Comparison of ENCODE assay signal across 1 cellular context in genomic region chr12:52903285-52903854, GRCh38.
TF ChIP-seq lines count a peak whose summit lies in the region.

No MANE protein-coding gene starts in this region.

TF ChIP-seq in K562, 482 proteins besides CTCF, POLR2A, EP300 and RAD21 (continued from another document and continues in another):
- TF ChIP-seq ZBTB1 (CRISPR knock-in tag; IDR thresholded peaks at IDR 0.05; ENCODE audit: borderline replicate concordance, low read depth) (peak; percentile 40; the same call in 1 of the 2 replicates), HDAC3 (IDR thresholded peaks at IDR 0.05; ENCODE audit: borderline replicate concordance, partially characterized antibody) (peak; percentile 95), FOXM1 (IDR thresholded peaks at IDR 0.05; ENCODE audit: low read depth) (peak; percentile 92), FOXM1 (CRISPR knock-in tag; IDR thresholded peaks at IDR 0.05; ENCODE audit: low read depth) (0 out of 2 replicates have a peak, but pooled peaks have one; percentile 43), ZBTB11 (CRISPR knock-in tag; IDR thresholded peaks at IDR 0.05) (peak in 2 of 3 experiments; percentile 33 to 54; a peak in 2 of 6 replicates), ZNF445 (CRISPR knock-in tag; IDR thresholded peaks at IDR 0.05; ENCODE audit: low read depth) (no peak), POLR3A (IDR thresholded peaks at IDR 0.05; ENCODE audit: borderline replicate concordance, extremely low read depth, insufficient read depth, insufficient read length) (no peak), KLF13 (tag; IDR thresholded peaks at IDR 0.05; ENCODE audit: borderline replicate concordance, low read depth) (peak; percentile 65; the same call in 1 of the 2 replicates), SMAD4 (CRISPR knock-in tag; conservative IDR thresholded peaks at IDR 0.05) (peak; percentile 79), NR2F6 (CRISPR knock-in tag; IDR thresholded peaks at IDR 0.05) (0 out of 2 replicates have a peak, but pooled peaks have one; percentile 21), CLOCK (CRISPR knock-in tag; IDR thresholded peaks at IDR 0.05; ENCODE audit: borderline replicate concordance) (no peak), ZBTB17 (CRISPR knock-in tag; IDR thresholded peaks at IDR 0.05) (0 out of 2 replicates have a peak, but pooled peaks have one; percentile 23), NR4A1 (CRISPR knock-in tag; IDR thresholded peaks at IDR 0.05) (no peak), NR4A1 (tag; IDR thresholded peaks at IDR 0.05) (0 out of 2 replicates have a peak, but pooled peaks have one; percentile 31), ZC3H4 (CRISPR knock-in tag; IDR thresholded peaks at IDR 0.05; ENCODE audit: borderline replicate concordance) (0 out of 2 replicates have a peak, but pooled peaks have one; percentile 67), PHB2 (IDR thresholded peaks at IDR 0.05; ENCODE audit: low read depth) (no peak), NR1H2 (CRISPR knock-in tag; IDR thresholded peaks at IDR 0.05) (0 out of 2 replicates have a peak, but pooled peaks have one; percentile 66), ZNF79 (CRISPR knock-in tag; IDR thresholded peaks at IDR 0.05; ENCODE audit: low read depth) (no peak), HOXB6 (CRISPR knock-in tag; IDR thresholded peaks at IDR 0.05; ENCODE audit: borderline replicate concordance) (no peak), NCOR1 (IDR thresholded peaks at IDR 0.05) (no peak), HCFC1 (IDR thresholded peaks at IDR 0.05; ENCODE audit: low read depth, low read length) (peak; percentile 44), XRCC5 (IDR thresholded peaks at IDR 0.05; ENCODE audit: low read depth, low read length) (peak; percentile 87; the same call in 1 of the 2 replicates), EHMT2 (IDR thresholded peaks at IDR 0.05) (no peak), E2F8 (IDR thresholded peaks at IDR 0.05; ENCODE audit: low read depth, partially characterized antibody) (peak; percentile 20), CCAR2 (IDR thresholded peaks at IDR 0.05; ENCODE audit: low read depth, low read length) (no peak), EWSR1 (IDR thresholded peaks at IDR 0.05; ENCODE audit: borderline replicate concordance, low read depth, partially characterized antibody) (no peak), ZNF76 (CRISPR knock-in tag; IDR thresholded peaks at IDR 0.05; ENCODE audit: borderline replicate concordance) (peak; percentile 83; the same call in 1 of the 2 replicates), ZNF511 (CRISPR knock-in tag; IDR thresholded peaks at IDR 0.05) (peak; percentile 62; the same call in 1 of the 2 replicates), L3MBTL2 (IDR thresholded peaks at IDR 0.05) (peak; percentile 67; the same call in 1 of the 2 replicates), HDGF (IDR thresholded peaks at IDR 0.05) (no peak), NCOA2 (IDR thresholded peaks at IDR 0.05; ENCODE audit: partially characterized antibody in 2 of 2) (no peak), MYBL2 (IDR thresholded peaks at IDR 0.05; ENCODE audit: low read depth) (no peak), MYBL2 (CRISPR knock-in tag; IDR thresholded peaks at IDR 0.05; ENCODE audit: borderline replicate concordance) (no peak), PCBP1 (IDR thresholded peaks at IDR 0.05; ENCODE audit: low read depth, low read length, poor library complexity, severe bottlenecking) (peak; percentile 97), E2F3 (CRISPR knock-in tag; IDR thresholded peaks at IDR 0.05) (no peak), SRF (CRISPR knock-in tag; IDR thresholded peaks at IDR 0.05) (0 out of 4 replicates have a peak, but pooled peaks of 1 of the 2 experiments have one; percentile 17), KDM4B (IDR thresholded peaks at IDR 0.05; ENCODE audit: borderline replicate concordance in 2 of 2, low read depth in 1 of 2) (peak in 1 of 2 experiments; percentile 66; a peak in 1 of 4 replicates), ZFX (CRISPR knock-in tag; IDR thresholded peaks at IDR 0.05) (peak; percentile 75), ESRRA (IDR thresholded peaks at IDR 0.05; ENCODE audit: borderline replicate concordance, low read depth) (0 out of 2 replicates have a peak, but pooled peaks have one; percentile 34), RB1 (IDR thresholded peaks at IDR 0.05; ENCODE audit: low read depth) (peak; percentile 85), KDM1A (IDR thresholded peaks at IDR 0.05) (no peak), NFIC (IDR thresholded peaks at IDR 0.05) (0 out of 2 replicates have a peak, but pooled peaks have one; percentile 5), GTF2F1 (IDR thresholded peaks at IDR 0.05; ENCODE audit: low read depth, low read length) (no peak), RAD51 (IDR thresholded peaks at IDR 0.05; ENCODE audit: borderline replicate concordance, low read depth) (0 out of 2 replicates have a peak, but pooled peaks have one; percentile 6), FIP1L1 (IDR thresholded peaks at IDR 0.05; ENCODE audit: low read depth, low read length, poor library complexity, severe bottlenecking) (peak; percentile 94), ZSCAN29 (IDR thresholded peaks at IDR 0.05) (peak; percentile 86), U2AF1 (optimal IDR thresholded peaks at IDR 0.05; ENCODE audit: low read depth, low read length) (peak; percentile 60), EP400 (IDR thresholded peaks at IDR 0.05) (peak; percentile 65)
- TF ChIP-seq, protein P1, sequence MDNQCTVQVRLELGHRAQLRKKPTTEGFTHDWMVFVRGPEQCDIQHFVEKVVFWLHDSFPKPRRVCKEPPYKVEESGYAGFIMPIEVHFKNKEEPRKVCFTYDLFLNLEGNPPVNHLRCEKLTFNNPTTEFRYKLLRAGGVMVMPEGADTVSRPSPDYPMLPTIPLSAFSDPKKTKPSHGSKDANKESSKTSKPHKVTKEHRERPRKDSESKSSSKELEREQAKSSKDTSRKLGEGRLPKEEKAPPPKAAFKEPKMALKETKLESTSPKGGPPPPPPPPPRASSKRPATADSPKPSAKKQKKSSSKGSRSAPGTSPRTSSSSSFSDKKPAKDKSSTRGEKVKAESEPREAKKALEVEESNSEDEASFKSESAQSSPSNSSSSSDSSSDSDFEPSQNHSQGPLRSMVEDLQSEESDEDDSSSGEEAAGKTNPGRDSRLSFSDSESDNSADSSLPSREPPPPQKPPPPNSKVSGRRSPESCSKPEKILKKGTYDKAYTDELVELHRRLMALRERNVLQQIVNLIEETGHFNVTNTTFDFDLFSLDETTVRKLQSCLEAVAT (IDR thresholded peaks at IDR 0.05): no peak
- TF ChIP-seq, protein P2, sequence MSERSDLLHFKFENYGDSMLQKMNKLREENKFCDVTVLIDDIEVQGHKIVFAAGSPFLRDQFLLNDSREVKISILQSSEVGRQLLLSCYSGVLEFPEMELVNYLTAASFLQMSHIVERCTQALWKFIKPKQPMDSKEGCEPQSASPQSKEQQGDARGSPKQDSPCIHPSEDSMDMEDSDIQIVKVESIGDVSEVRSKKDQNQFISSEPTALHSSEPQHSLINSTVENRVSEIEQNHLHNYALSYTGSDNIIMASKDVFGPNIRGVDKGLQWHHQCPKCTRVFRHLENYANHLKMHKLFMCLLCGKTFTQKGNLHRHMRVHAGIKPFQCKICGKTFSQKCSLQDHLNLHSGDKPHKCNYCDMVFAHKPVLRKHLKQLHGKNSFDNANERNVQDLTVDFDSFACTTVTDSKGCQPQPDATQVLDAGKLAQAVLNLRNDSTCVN (CRISPR knock-in tag; IDR thresholded peaks at IDR 0.05): no peak
- TF ChIP-seq, protein P3, sequence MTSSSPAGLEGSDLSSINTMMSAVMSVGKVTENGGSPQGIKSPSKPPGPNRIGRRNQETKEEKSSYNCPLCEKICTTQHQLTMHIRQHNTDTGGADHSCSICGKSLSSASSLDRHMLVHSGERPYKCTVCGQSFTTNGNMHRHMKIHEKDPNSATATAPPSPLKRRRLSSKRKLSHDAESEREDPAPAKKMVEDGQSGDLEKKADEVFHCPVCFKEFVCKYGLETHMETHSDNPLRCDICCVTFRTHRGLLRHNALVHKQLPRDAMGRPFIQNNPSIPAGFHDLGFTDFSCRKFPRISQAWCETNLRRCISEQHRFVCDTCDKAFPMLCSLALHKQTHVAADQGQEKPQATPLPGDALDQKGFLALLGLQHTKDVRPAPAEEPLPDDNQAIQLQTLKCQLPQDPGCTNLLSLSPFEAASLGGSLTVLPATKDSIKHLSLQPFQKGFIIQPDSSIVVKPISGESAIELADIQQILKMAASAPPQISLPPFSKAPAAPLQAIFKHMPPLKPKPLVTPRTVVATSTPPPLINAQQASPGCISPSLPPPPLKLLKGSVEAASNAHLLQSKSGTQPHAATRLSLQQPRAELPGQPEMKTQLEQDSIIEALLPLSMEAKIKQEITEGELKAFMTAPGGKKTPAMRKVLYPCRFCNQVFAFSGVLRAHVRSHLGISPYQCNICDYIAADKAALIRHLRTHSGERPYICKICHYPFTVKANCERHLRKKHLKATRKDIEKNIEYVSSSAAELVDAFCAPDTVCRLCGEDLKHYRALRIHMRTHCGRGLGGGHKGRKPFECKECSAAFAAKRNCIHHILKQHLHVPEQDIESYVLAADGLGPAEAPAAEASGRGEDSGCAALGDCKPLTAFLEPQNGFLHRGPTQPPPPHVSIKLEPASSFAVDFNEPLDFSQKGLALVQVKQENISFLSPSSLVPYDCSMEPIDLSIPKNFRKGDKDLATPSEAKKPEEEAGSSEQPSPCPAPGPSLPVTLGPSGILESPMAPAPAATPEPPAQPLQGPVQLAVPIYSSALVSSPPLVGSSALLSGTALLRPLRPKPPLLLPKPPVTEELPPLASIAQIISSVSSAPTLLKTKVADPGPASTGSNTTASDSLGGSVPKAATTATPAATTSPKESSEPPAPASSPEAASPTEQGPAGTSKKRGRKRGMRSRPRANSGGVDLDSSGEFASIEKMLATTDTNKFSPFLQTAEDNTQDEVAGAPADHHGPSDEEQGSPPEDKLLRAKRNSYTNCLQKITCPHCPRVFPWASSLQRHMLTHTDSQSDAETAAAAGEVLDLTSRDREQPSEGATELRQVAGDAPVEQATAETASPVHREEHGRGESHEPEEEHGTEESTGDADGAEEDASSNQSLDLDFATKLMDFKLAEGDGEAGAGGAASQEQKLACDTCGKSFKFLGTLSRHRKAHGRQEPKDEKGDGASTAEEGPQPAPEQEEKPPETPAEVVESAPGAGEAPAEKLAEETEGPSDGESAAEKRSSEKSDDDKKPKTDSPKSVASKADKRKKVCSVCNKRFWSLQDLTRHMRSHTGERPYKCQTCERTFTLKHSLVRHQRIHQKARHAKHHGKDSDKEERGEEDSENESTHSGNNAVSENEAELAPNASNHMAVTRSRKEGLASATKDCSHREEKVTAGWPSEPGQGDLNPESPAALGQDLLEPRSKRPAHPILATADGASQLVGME (CRISPR knock-in tag; IDR thresholded peaks at IDR 0.05): peak; percentile 52; the same call in 1 of the 2 replicates
